In genomic region chr4:53355919-53356521, GRCh38 we compare ENCODE assay signal across 2 cellular contexts.
TF ChIP-seq lines count a peak whose summit lies in the region.

No MANE protein-coding gene starts in this region.

TF ChIP-seq in GM12878, 131 proteins besides CTCF, POLR2A, EP300 and RAD21:
- TF ChIP-seq SREBF2 (IDR thresholded peaks at IDR 0.05; ENCODE audit: low read length): no peak
- TF ChIP-seq SPI1 (IDR thresholded peaks at IDR 0.05; ENCODE audit: borderline replicate concordance, insufficient read depth, low read depth, low read length): 0 out of 2 replicates have a peak, but pooled peaks have one; percentile 27

TF ChIP-seq in HepG2, 621 proteins besides CTCF, POLR2A, EP300 and RAD21:
- TF ChIP-seq SATB2 (CRISPR knock-in tag; IDR thresholded peaks at IDR 0.05) (no peak), ESRRA (CRISPR knock-in tag; IDR thresholded peaks at IDR 0.05; ENCODE audit: low read depth) (no peak), TEAD3 (CRISPR knock-in tag; optimal IDR thresholded peaks at IDR 0.05; ENCODE audit: borderline replicate concordance) (no peak), RNF2 (conservative IDR thresholded peaks at IDR 0.05; ENCODE audit: low read depth) (no peak), ZNF670 (CRISPR knock-in tag; IDR thresholded peaks at IDR 0.05; ENCODE audit: borderline replicate concordance) (no peak), KAT2B (IDR thresholded peaks at IDR 0.05; ENCODE audit: borderline replicate concordance, low read depth, low read length) (no peak)
- TF ChIP-seq, protein P1, sequence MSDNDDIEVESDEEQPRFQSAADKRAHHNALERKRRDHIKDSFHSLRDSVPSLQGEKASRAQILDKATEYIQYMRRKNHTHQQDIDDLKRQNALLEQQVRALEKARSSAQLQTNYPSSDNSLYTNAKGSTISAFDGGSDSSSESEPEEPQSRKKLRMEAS (IDR thresholded peaks at IDR 0.05): no peak
